18 cellular contexts compared by ENCODE assay signal in genomic region chr4:113153529-113154101, GRCh38.
DNase-seq lines count a peak whose midpoint lies in the region; ATAC-seq, FAIRE-seq and TF ChIP-seq lines count a peak whose summit lies in the region.
"Had no signal": no experiment of that assay in that cellular context is flagged by ENCODE, and none has a peak within 500 bp of the region (broad histone marks: within the 10 kb centered on the region; RNA-seq: fewer than 3 reads in every experiment).

No MANE protein-coding gene starts in this region.

- no peak overlapping the region for H3K4me3 Mint-ChIP-seq in neural progenitor cell
- H3K4me3 Mint-ChIP-seq: activated naive CD8-positive, alpha-beta T cell; immature natural killer cell had no signal

- peak in 1 of 2 experiments; percentile 39 for DNase-seq in A549 (ENCODE audit: low read depth in 1 of 2, low spot score in 1 of 2)
- DNase-seq in HCEC 1CT: peak; percentile 67
- DNase-seq in OCI-M1 (lab: John Stamatoyannopoulos, UW): peak; percentile 40
- DNase-seq in fibroblast of gingiva (ENCODE audit: low read depth): peak; percentile 15
- DNase-seq in stimulated activated CD4-positive, alpha-beta T cell treated with anti-CD3 and anti-CD28 coated beads, Interleukin-4, amount 100 ng/mL, for 4 hours: no peak
- DNase-seq in neural progenitor cell (ENCODE audit: low spot score): no peak
- DNase-seq: activated CD8-positive, alpha-beta memory T cell treated with anti-CD3 and anti-CD28 coated beads, Interleukin-2, amount 50 U/mL, for 4 hours; dermis blood vessel endothelial cell; immature natural killer cell; NCI-H748 treated with DMSO at 0.1 percent for 48 hours; retina; stimulated activated naive CD8-positive, alpha-beta T cell treated with anti-CD3 and anti-CD28 coated beads, Interleukin-15, Interleukin-2, amounts not matched to agents 100 U/mL and 50 U/mL, for 24 hours had no signal

- TF ChIP-seq POLR2A in A549 (IDR thresholded peaks at IDR 0.05; ENCODE audit: low read length): no peak

- H3K4me3 ChIP-seq in A549 (no peak overlapping the region), neural progenitor cell (no peak overlapping the region)
- H3K4me3 ChIP-seq: GM12878, SK-N-MC had no signal

- H3K9me3 Mint-ChIP-seq in neural progenitor cell: no peaks in the 10 kb centered on the region

- no peaks in the 10 kb centered on the region for H3K27me3 ChIP-seq in neural progenitor cell

- peaks cover 22% of the 10 kb centered on the region for H4K20me1 ChIP-seq in neural progenitor cell (ENCODE audit: low read depth)

- H3K4me1 Mint-ChIP-seq in neural progenitor cell: peaks cover 5% of the 10 kb centered on the region
- H3K4me1 Mint-ChIP-seq: immature natural killer cell had no signal

- H3K79me2 ChIP-seq in neural progenitor cell (ENCODE audit: low read depth): peaks cover 10% of the 10 kb centered on the region

- H3K4me1 ChIP-seq in A549: peaks cover 7% of the 10 kb centered on the region; the same call in 1 of the 3 replicates
- H3K4me1 ChIP-seq in neural progenitor cell: no peaks in the 10 kb centered on the region

- no peaks in the 10 kb centered on the region for H3K9me3 ChIP-seq in A549
- no peaks in the 10 kb centered on the region for H3K9me3 ChIP-seq in neural progenitor cell (ENCODE audit: low read depth)

- TF ChIP-seq RAD21 in A549 (conservative IDR thresholded peaks at IDR 0.05 in 1 of 2, IDR thresholded peaks at IDR 0.05 in 1 of 2): peak; percentile 13 to 19; a peak in 1 of 5 replicates

- CTCF ChIA-PET in A549 (lab: Yijun Ruan, JAX): interaction anchor here (1.4 kb wide), 2 partner anchors 12 to 47 kb away, joined by 3 to 7 read pairs; no protein-coding TSS in a partner anchor

- WGBS in A549 (ENCODE audit: missing lambda C conversion rate): 31% methylated on average over 2 of the region's 2 CpGs

- ATAC-seq in A549 (peak; percentile 56 to 62; a peak in 4 of 6 replicates), GM19395 (IDR thresholded peaks at IDR 0.05; ENCODE audit: unreplicated experiment) (no peak), HG02588 (IDR thresholded peaks at IDR 0.05; ENCODE audit: unreplicated experiment) (no peak)
- ATAC-seq: GM12878; stimulated activated naive CD8-positive, alpha-beta T cell treated with anti-CD3 and anti-CD28 coated beads, Interleukin-15, Interleukin-2, amounts not matched to agents 100 U/mL and 50 U/mL, for 24 hours had no signal

- no peak overlapping the region for H3K4me2 ChIP-seq in A549
- H3K4me2 ChIP-seq in neural progenitor cell: no peak overlapping the region

- FAIRE-seq in A549 (lab: Jason Lieb, UNC): no peak
- FAIRE-seq: frontal cortex, GM12878 had no signal

- no peaks in the 10 kb centered on the region for H3F3A ChIP-seq in neural progenitor cell (ENCODE audit: low read depth)

- H2AFZ ChIP-seq in neural progenitor cell (replicated peaks): no peak overlapping the region

- POLR2A ChIA-PET in A549 (lab: Yijun Ruan, JAX): no interaction called here

- H3K36me3 ChIP-seq in neural progenitor cell: peaks cover 5% of the 10 kb centered on the region

- H3K27me3 Mint-ChIP-seq in neural progenitor cell (ENCODE audit: insufficient read depth, low read depth): no peaks in the 10 kb centered on the region
- H3K27me3 Mint-ChIP-seq: activated naive CD8-positive, alpha-beta T cell had no signal

- H3K27ac ChIP-seq in A549 (no peak overlapping the region), neural progenitor cell (no peak overlapping the region)
- H3K27ac ChIP-seq: SK-N-MC had no signal

- no peak overlapping the region for H3K27ac Mint-ChIP-seq in neural progenitor cell
- H3K27ac Mint-ChIP-seq: activated naive CD8-positive, alpha-beta T cell; immature natural killer cell had no signal

- H3K36me3 Mint-ChIP-seq in neural progenitor cell: no peaks in the 10 kb centered on the region
- H3K36me3 Mint-ChIP-seq: activated naive CD8-positive, alpha-beta T cell; immature natural killer cell had no signal

- no peak for TF ChIP-seq CTCF in A549 (IDR thresholded peaks at IDR 0.05)
- no peak for TF ChIP-seq CTCF in neural progenitor cell (IDR thresholded peaks at IDR 0.05)

- no peak for TF ChIP-seq EP300 in A549 (IDR thresholded peaks at IDR 0.05)

- H3K9ac ChIP-seq in neural progenitor cell: no peak overlapping the region

TF ChIP-seq in A549, 52 proteins besides CTCF, POLR2A, EP300 and RAD21:
- TF ChIP-seq RCOR1 (IDR thresholded peaks at IDR 0.05; ENCODE audit: low read depth, low read length) (no peak), TP53 (CRISPR knock-in tag; IDR thresholded peaks at IDR 0.05) (no peak), HOXB5 (CRISPR knock-in tag; IDR thresholded peaks at IDR 0.05) (peak; percentile 88), CEBPB (IDR thresholded peaks at IDR 0.05) (peak; percentile 31; a peak in 1 of 4 replicates), MAX (IDR thresholded peaks at IDR 0.05) (no peak)

Comparison
In these comparisons a context has a peak if more than half of its experiments do, and no peak if none do; other contexts are left out.
1. ATAC-seq: peak in A549 (2 of 2); none in GM19395 (single experiment) and HG02588 (single experiment).
2. DNase-seq: peak in HCEC 1CT (single experiment), OCI-M1 (single experiment) and fibroblast of gingiva (single experiment); none in stimulated activated CD4-positive, alpha-beta T cell treated with anti-CD3 and anti-CD28 coated beads, Interleukin-4, amount 100 ng/mL, for 4 hours (0 of 2) and neural progenitor cell (single experiment).